ENCODE assay signal across 17 cellular contexts in the genomic region with DNA sequence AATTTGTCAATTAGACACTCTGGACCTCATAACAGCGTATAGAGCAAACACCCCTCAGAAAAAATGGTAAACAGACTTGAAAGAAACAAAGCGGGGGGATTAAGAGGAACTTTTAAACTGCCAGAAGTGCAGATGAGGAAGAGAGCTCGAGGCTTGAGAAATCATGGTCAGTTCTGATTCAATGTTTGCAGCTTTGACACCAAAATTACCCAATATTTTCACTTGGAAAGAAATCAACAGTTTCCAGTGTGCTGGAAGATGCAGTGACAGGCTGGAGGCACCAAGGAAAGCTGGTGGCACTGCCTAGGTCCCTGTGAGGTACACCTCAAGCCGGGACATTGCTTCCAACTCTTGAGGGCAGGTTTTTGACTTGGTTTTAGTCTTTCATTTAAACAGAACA.
"Had no signal": no experiment of that assay in that cellular context is flagged by ENCODE, and none has a peak within 500 bp of the region (broad histone marks: within the 10 kb centered on the region; RNA-seq: fewer than 3 reads in every experiment).

No MANE protein-coding gene starts in this region.

- H3K27ac ChIP-seq: brain microvascular endothelial cell, foreskin keratinocyte, tibial artery, uterus had no signal

- H3K27me3 ChIP-seq: brain microvascular endothelial cell, foreskin keratinocyte, tibial artery, uterus had no signal

- ATAC-seq: foreskin keratinocyte; natural killer cell; stimulated activated naive B cell treated with anti-CD40 and anti-IgM and Interleukin-4, amounts not matched to agents 10 μg/mL and 1 μg/mL and 100 μg/mL, for 72 hours had no signal

- DNase-seq: activated CD4-positive, alpha-beta T cell treated with anti-CD3 and anti-CD28 coated beads, Interleukin-2, amount 10 ng/mL, durations not matched to agents 7 days and 5 days; activated CD8-positive, alpha-beta memory T cell treated with anti-CD3 and anti-CD28 coated beads for 24 hours; activated naive CD8-positive, alpha-beta T cell treated with anti-CD3 and anti-CD28 coated beads, Interleukin-2, amount 10 ng/mL, durations not matched to agents 7 days and 5 days; anterior cingulate cortex; brain microvascular endothelial cell; cerebellar nuclear complex; effector CD8-positive, alpha-beta T cell; glutamatergic neuron; mesendoderm; natural killer cell; nucleus accumbens; stimulated activated CD4-positive, alpha-beta T cell treated with anti-CD3 and anti-CD28 coated beads, Interleukin-15, amount 100 ng/mL, for 24 hours; stimulated activated CD4-positive, alpha-beta T cell treated with anti-CD3 and anti-CD28 coated beads, Interleukin-4, amount 100 ng/mL, for 1 hour; stimulated activated naive B cell treated with anti-CD40 and anti-IgM and Interleukin-4, amounts not matched to agents 10 μg/mL and 1 μg/mL and 100 μg/mL, for 72 hours; tibial artery; uterus had no signal

- H3K4me1 ChIP-seq: foreskin keratinocyte, tibial artery, uterus had no signal

- H3K9me3 ChIP-seq: uterus had no signal

- H3K36me3 ChIP-seq: brain microvascular endothelial cell, tibial artery, uterus had no signal

- H3K4me3 ChIP-seq: tibial artery, uterus had no signal
